In genomic region chr1:100979652-100980051, GRCh38 we compare ENCODE assay signal across 23 cellular contexts.
"Had no signal": no experiment of that assay in that cellular context is flagged by ENCODE, and none has a peak within 500 bp of the region (broad histone marks: within the 10 kb centered on the region; RNA-seq: fewer than 3 reads in every experiment).

No MANE protein-coding gene starts in this region.

- H3K4me1 ChIP-seq: psoas muscle, vagina had no signal

- DNase-seq: dermis blood vessel endothelial cell; effector memory CD4-positive, alpha-beta T cell; head of caudate nucleus; kidney; mesendoderm; naive thymus-derived CD8-positive, alpha-beta T cell; nephron progenitor cell; nucleus accumbens; ovary; posterior cingulate gyrus; psoas muscle; right cardiac atrium; sigmoid colon; stimulated activated CD4-positive, alpha-beta T cell treated with anti-CD3 and anti-CD28 coated beads, Interleukin-2, amount 100 ng/mL, for 24 hours; stimulated activated CD4-positive, alpha-beta T cell treated with anti-CD3 and anti-CD28 coated beads, Interleukin-4, amount 100 ng/mL, for 24 hours; stimulated activated naive CD4-positive, alpha-beta T cell treated with Interleukin-2 at 50 U/mL for 16 hours; stomach; thyroid gland; trophoblast cell had no signal

- H3K9me3 Mint-ChIP-seq: nephron progenitor cell; stimulated activated effector memory CD8-positive, alpha-beta T cell treated with anti-CD3 and anti-CD28 coated beads, Interleukin-12 subunit alpha, Interleukin-12 subunit beta, amount 100 ng/mL, for 72 hours had no signal

- H3K4me1 Mint-ChIP-seq: nephron progenitor cell had no signal

- H3K4me3 ChIP-seq: coronary artery, ovary, psoas muscle, sigmoid colon, stomach, thyroid gland, vagina had no signal

- H3K9me3 ChIP-seq: ovary, psoas muscle, sigmoid colon, stomach, thyroid gland, vagina had no signal

- ATAC-seq: left lobe of liver; naive thymus-derived CD8-positive, alpha-beta T cell; psoas muscle; right cardiac atrium; stimulated activated effector memory CD8-positive, alpha-beta T cell treated with anti-CD3 and anti-CD28 coated beads, Interleukin-12 subunit alpha, Interleukin-12 subunit beta, amount 100 ng/mL, for 72 hours had no signal

- H3K27me3 ChIP-seq: ovary, sigmoid colon, stomach, thyroid gland, vagina had no signal

- H3K27ac ChIP-seq: coronary artery, ovary, psoas muscle, sigmoid colon, stomach, thyroid gland, vagina had no signal

- H3K36me3 ChIP-seq: ovary had no signal

- H3K27ac Mint-ChIP-seq: nephron progenitor cell; stimulated activated effector memory CD8-positive, alpha-beta T cell treated with anti-CD3 and anti-CD28 coated beads, Interleukin-12 subunit alpha, Interleukin-12 subunit beta, amount 100 ng/mL, for 72 hours had no signal

- H3K27me3 Mint-ChIP-seq: naive thymus-derived CD8-positive, alpha-beta T cell had no signal

- H3K4me3 Mint-ChIP-seq: naive thymus-derived CD8-positive, alpha-beta T cell; nephron progenitor cell; stimulated activated effector memory CD8-positive, alpha-beta T cell treated with anti-CD3 and anti-CD28 coated beads, Interleukin-12 subunit alpha, Interleukin-12 subunit beta, amount 100 ng/mL, for 72 hours had no signal
